ENCODE assay signal across 14 cellular contexts in genomic region chr6:82739266-82739665, GRCh38.
"Had no signal": no experiment of that assay in that cellular context is flagged by ENCODE, and none has a peak within 500 bp of the region (broad histone marks: within the 10 kb centered on the region; RNA-seq: fewer than 3 reads in every experiment).

No MANE protein-coding gene starts in this region.

- H3K4me1 Mint-ChIP-seq: activated naive CD8-positive, alpha-beta T cell treated with anti-CD3 and anti-CD28 coated beads, Interleukin-2, amount 10 ng/mL, durations not matched to agents 7 days and 5 days; natural killer cell; stimulated activated naive CD8-positive, alpha-beta T cell treated with anti-CD3 and anti-CD28 coated beads, Interleukin-15, amount 100 ng/mL, for 72 hours; T-cell had no signal

- H3K36me3 ChIP-seq: pancreas, sigmoid colon had no signal

- H3K27ac Mint-ChIP-seq: activated naive CD8-positive, alpha-beta T cell treated with anti-CD3 and anti-CD28 coated beads, Interleukin-2, amount 10 ng/mL, durations not matched to agents 7 days and 5 days; natural killer cell; stimulated activated naive CD8-positive, alpha-beta T cell treated with anti-CD3 and anti-CD28 coated beads, Interleukin-15, amount 100 ng/mL, for 72 hours; T-cell had no signal

- H3K4me3 ChIP-seq: pancreas, sigmoid colon had no signal

- H3K27me3 ChIP-seq: pancreas, sigmoid colon had no signal

- ATAC-seq: natural killer cell; pancreas; stimulated activated naive CD8-positive, alpha-beta T cell treated with anti-CD3 and anti-CD28 coated beads, Interleukin-15, amount 100 ng/mL, for 72 hours; T-cell had no signal

- H3K9me3 Mint-ChIP-seq: activated naive CD8-positive, alpha-beta T cell treated with anti-CD3 and anti-CD28 coated beads, Interleukin-2, amount 10 ng/mL, durations not matched to agents 7 days and 5 days had no signal

- FAIRE-seq: bronchial epithelial cell, endometrium, pancreas had no signal

- H3K9me3 ChIP-seq: pancreas, sigmoid colon had no signal

- H3K36me3 Mint-ChIP-seq: activated naive CD8-positive, alpha-beta T cell treated with anti-CD3 and anti-CD28 coated beads, Interleukin-2, amount 10 ng/mL, durations not matched to agents 7 days and 5 days; natural killer cell; T-cell had no signal

- H3K4me1 ChIP-seq: pancreas, sigmoid colon had no signal

- H3K4me3 Mint-ChIP-seq: activated naive CD8-positive, alpha-beta T cell treated with anti-CD3 and anti-CD28 coated beads, Interleukin-2, amount 10 ng/mL, durations not matched to agents 7 days and 5 days; natural killer cell; stimulated activated naive CD8-positive, alpha-beta T cell treated with anti-CD3 and anti-CD28 coated beads, Interleukin-15, amount 100 ng/mL, for 72 hours; T-cell had no signal

- H3K27ac ChIP-seq: pancreas, sigmoid colon had no signal

- DNase-seq: activated CD4-positive, CD25-positive, alpha-beta regulatory T cell treated with anti-CD3 and anti-CD28 coated beads, Interleukin-2, amount 50 U/mL, for 72 hours; activated naive CD4-positive, alpha-beta T cell; activated naive CD8-positive, alpha-beta T cell treated with anti-CD3 and anti-CD28 coated beads, Interleukin-2, amount 10 ng/mL, durations not matched to agents 7 days and 5 days; activated T-cell treated with anti-CD3 and anti-CD28 coated beads for 4 hours; mesenchymal stem cell; natural killer cell; pancreas; sigmoid colon; stimulated activated CD4-positive, alpha-beta T cell treated with anti-CD3 and anti-CD28 coated beads, Interleukin-1b, Interleukin-23, amount 100 ng/mL, for 48 hours; stimulated activated naive CD8-positive, alpha-beta T cell treated with anti-CD3 and anti-CD28 coated beads, Interleukin-15, amount 100 ng/mL, for 72 hours; T-cell; T-helper 9 cell had no signal
